8 cellular contexts compared by ENCODE assay signal in genomic region chr13:84896128-84896527, GRCh38.
DNase-seq lines count a peak whose midpoint lies in the region; ATAC-seq and TF ChIP-seq lines count a peak whose summit lies in the region.

No MANE protein-coding gene starts in this region.

- no peak overlapping the region for H3K4me3 Mint-ChIP-seq in activated naive CD4-positive, alpha-beta T cell treated with anti-CD3 and anti-CD28 coated beads for 36 hours

- H3K4me1 Mint-ChIP-seq in activated naive CD4-positive, alpha-beta T cell treated with anti-CD3 and anti-CD28 coated beads for 36 hours (ENCODE audit: low read depth): no peaks in the 10 kb centered on the region

- H3K4me1 ChIP-seq in hepatocyte (ENCODE audit: insufficient read depth): no peaks in the 10 kb centered on the region

- H3K27ac ChIP-seq in hepatocyte: no peak overlapping the region

- peak; percentile 63 for DNase-seq in activated naive CD4-positive, alpha-beta T cell treated with anti-CD3 and anti-CD28 coated beads for 36 hours
- no peak for DNase-seq in activated naive CD4-positive, alpha-beta T cell treated with anti-CD3 and anti-CD28 coated beads, Interleukin-2, amount 50 U/mL, for 16 hours
- peak; percentile 31 for DNase-seq in HFF-Myc (ENCODE audit: extremely low read depth, low read depth)
- peak; percentile 2 for DNase-seq in NCI-H2196 treated with DMSO at 0.1 percent for 48 hours (lab: John Stamatoyannopoulos, UW; ENCODE audit: unreplicated experiment)
- peak; percentile 1 for DNase-seq in activated gamma-delta T cell treated with anti-CD3 and anti-CD28 coated beads, Interleukin-2, amount 50 U/mL, for 16 hours (ENCODE audit: low read depth)
- peak; percentile 58 for DNase-seq in hepatocyte (ENCODE audit: low spot score)
- peak; percentile 19 to 31 for DNase-seq in stimulated activated CD4-positive, alpha-beta T cell treated with anti-CD3 and anti-CD28 coated beads, Interleukin-2, amount 100 ng/mL, for 48 hours

- peak; percentile 38 for TF ChIP-seq CTCF in HFF-Myc (IDR thresholded peaks at IDR 0.05; ENCODE audit: low read depth, low read length, missing control alignments)
- peak; percentile 79 for TF ChIP-seq CTCF in hepatocyte (IDR thresholded peaks at IDR 0.05; ENCODE audit: poor library complexity)

- H3K4me3 ChIP-seq in HFF-Myc (replicated peaks; ENCODE audit: low read depth, low read length) (no peak overlapping the region), hepatocyte (no peak overlapping the region)

- no peaks in the 10 kb centered on the region for H3K36me3 ChIP-seq in hepatocyte (replicated peaks; ENCODE audit: insufficient read depth, low read depth)

- no peaks in the 10 kb centered on the region for H3K79me2 ChIP-seq in hepatocyte

- H3K9me3 Mint-ChIP-seq in activated naive CD4-positive, alpha-beta T cell treated with anti-CD3 and anti-CD28 coated beads for 36 hours: peaks cover 1% of the 10 kb centered on the region

- WGBS in hepatocyte (ENCODE audit: low lambda C conversion rate, missing lambda C conversion rate): 10% methylated on average over 9 of the region's 9 CpGs

- H3K36me3 Mint-ChIP-seq in activated naive CD4-positive, alpha-beta T cell treated with anti-CD3 and anti-CD28 coated beads for 36 hours (ENCODE audit: low read depth): no peaks in the 10 kb centered on the region

- no peaks in the 10 kb centered on the region for H3K9me2 ChIP-seq in hepatocyte (replicated peaks; ENCODE audit: insufficient read depth)

- H3K4me2 ChIP-seq in hepatocyte: no peak overlapping the region

- H3K27me3 Mint-ChIP-seq in activated naive CD4-positive, alpha-beta T cell treated with anti-CD3 and anti-CD28 coated beads for 36 hours (ENCODE audit: low read depth): no peaks in the 10 kb centered on the region

- H3K27ac Mint-ChIP-seq in activated naive CD4-positive, alpha-beta T cell treated with anti-CD3 and anti-CD28 coated beads for 36 hours: no peak overlapping the region

- ATAC-seq in esophagus mucosa: no peak

- no peaks in the 10 kb centered on the region for H3K27me3 ChIP-seq in hepatocyte

- CTCF ChIA-PET in activated naive CD4-positive, alpha-beta T cell treated with anti-CD3 and anti-CD28 coated beads for 36 hours (lab: Charles Lee): interaction anchor here (0.8 kb wide), 1 partner anchor 16 kb away, joined by 3 read pairs; no protein-coding TSS in a partner anchor

- intact Hi-C loops in activated naive CD4-positive, alpha-beta T cell treated with anti-CD3 and anti-CD28 coated beads for 36 hours (cut with micrococcal nuclease): loop anchor here (1.0 to 5.0 kb wide), 2 partner anchors 910 to 931 kb away; no protein-coding TSS in a partner anchor

- no peak overlapping the region for H2AFZ ChIP-seq in hepatocyte

- no peaks in the 10 kb centered on the region for H3K9me3 ChIP-seq in hepatocyte (ENCODE audit: low read depth)

- no peaks in the 10 kb centered on the region for H4K20me1 ChIP-seq in hepatocyte (ENCODE audit: insufficient read depth, poor library complexity, severe bottlenecking)
